13 cellular contexts compared by ENCODE assay signal in genomic region chr18:77071061-77071460, GRCh38.
A peak's percentile ranks its signal among the peaks of the same experiment; 100 is the strongest.
DNase-seq lines count a peak whose midpoint lies in the region; ATAC-seq, FAIRE-seq and TF ChIP-seq lines count a peak whose summit lies in the region.
"Had no signal": no experiment of that assay in that cellular context is flagged by ENCODE, and none has a peak within 500 bp of the region (broad histone marks: within the 10 kb centered on the region; RNA-seq: fewer than 3 reads in every experiment).

No MANE protein-coding gene starts in this region.

- in situ Hi-C loops in transverse colon (cut with MboI; ENCODE audit: low pct_ligation_motif_present in 1 of 4, low pct_unique_long_range_greater_than_20kb in 1 of 4, low sequenced_read_pairs in 3 of 4), result no loop called here

- no peaks in the 10 kb centered on the region for H3K9me3 Mint-ChIP-seq in activated naive CD4-positive, alpha-beta T cell treated with anti-CD3 and anti-CD28 coated beads, Interleukin-2, amount 50 U/mL, for 24 hours
- no peaks in the 10 kb centered on the region for H3K9me3 Mint-ChIP-seq in activated naive CD8-positive, alpha-beta T cell treated with anti-CD3 and anti-CD28 coated beads, Interleukin-2, amount 50 U/mL, for 24 hours
- H3K9me3 Mint-ChIP-seq in memory B cell, result no peaks in the 10 kb centered on the region
- H3K9me3 Mint-ChIP-seq: neural crest cell had no signal

- peak overlapping the region; percentile 69 for H3K27ac Mint-ChIP-seq in activated naive CD4-positive, alpha-beta T cell treated with anti-CD3 and anti-CD28 coated beads, Interleukin-2, amount 50 U/mL, for 24 hours
- peak overlapping the region; percentile 33 for H3K27ac Mint-ChIP-seq in activated naive CD8-positive, alpha-beta T cell treated with anti-CD3 and anti-CD28 coated beads, Interleukin-2, amount 50 U/mL, for 24 hours
- H3K27ac Mint-ChIP-seq in memory B cell, result peak overlapping the region; percentile 77

- H3K4me3 Mint-ChIP-seq in activated naive CD4-positive, alpha-beta T cell treated with anti-CD3 and anti-CD28 coated beads, Interleukin-2, amount 50 U/mL, for 24 hours, result no peak overlapping the region
- H3K4me3 Mint-ChIP-seq in activated naive CD8-positive, alpha-beta T cell treated with anti-CD3 and anti-CD28 coated beads, Interleukin-2, amount 50 U/mL, for 24 hours, result no peak overlapping the region
- H3K4me3 Mint-ChIP-seq in memory B cell, result no peak overlapping the region
- H3K4me3 Mint-ChIP-seq: neural crest cell had no signal

- no peaks in the 10 kb centered on the region for H3K27me3 ChIP-seq in transverse colon
- H3K27me3 ChIP-seq: Peyer's patch had no signal

- H3K36me3 Mint-ChIP-seq in activated naive CD4-positive, alpha-beta T cell treated with anti-CD3 and anti-CD28 coated beads, Interleukin-2, amount 50 U/mL, for 24 hours, result peaks cover 12% of the 10 kb centered on the region
- H3K36me3 Mint-ChIP-seq in activated naive CD8-positive, alpha-beta T cell treated with anti-CD3 and anti-CD28 coated beads, Interleukin-2, amount 50 U/mL, for 24 hours (ENCODE audit: low read depth), result peaks cover 13% of the 10 kb centered on the region
- peaks cover 7% of the 10 kb centered on the region for H3K36me3 Mint-ChIP-seq in memory B cell

- H3K36me3 ChIP-seq in transverse colon, result no peaks in the 10 kb centered on the region

- 78 to 79% methylated on average over 2 of the region's 2 CpGs for WGBS in transverse colon (ENCODE audit: low coverage in 1 of 2), 2 donors

- DNase-seq in activated naive CD4-positive, alpha-beta T cell (lab: John Stamatoyannopoulos, UW), result no peak
- DNase-seq in activated naive CD8-positive, alpha-beta T cell treated with anti-CD3 and anti-CD28 coated beads, Interleukin-2, amount 50 U/mL, for 24 hours, result no peak
- DNase-seq in memory B cell (ENCODE audit: low spot score in 2 of 2) (no peak), transverse colon (no peak), caudate nucleus (lab: John Stamatoyannopoulos, UW) (no peak), H54 (ENCODE audit: insufficient read length, low spot score) (no peak)
- DNase-seq in stimulated activated CD4-positive, alpha-beta T cell treated with anti-CD3 and anti-CD28 coated beads, Interleukin-12 subunit alpha, Interleukin-12 subunit beta, amount 100 ng/mL, for 4 hours, result no peak
- DNase-seq: activated CD4-positive, CD25-positive, alpha-beta regulatory T cell treated with anti-CD3 and anti-CD28 coated beads, Interleukin-2, amount 50 U/mL, for 72 hours; NCI-H1417 treated with DMSO at 0.1 percent for 48 hours; Peyer's patch had no signal

- H3K27ac ChIP-seq in transverse colon (peak overlapping the region; percentile 26 to 50 (median 40)), caudate nucleus (ENCODE audit: low read depth, low read length) (no peak overlapping the region)
- H3K27ac ChIP-seq: C4-2B had no signal

- H3K4me1 Mint-ChIP-seq in activated naive CD4-positive, alpha-beta T cell treated with anti-CD3 and anti-CD28 coated beads, Interleukin-2, amount 50 U/mL, for 24 hours, result peaks cover 91% of the 10 kb centered on the region
- peaks cover 85% of the 10 kb centered on the region for H3K4me1 Mint-ChIP-seq in activated naive CD8-positive, alpha-beta T cell treated with anti-CD3 and anti-CD28 coated beads, Interleukin-2, amount 50 U/mL, for 24 hours
- peaks cover 43% of the 10 kb centered on the region for H3K4me1 Mint-ChIP-seq in memory B cell

- FAIRE-seq in H54 (lab: Jason Lieb, UNC), result no peak

- TF ChIP-seq POLR2A in transverse colon (IDR thresholded peaks at IDR 0.05), result no peak
- TF ChIP-seq POLR2A in H54 (IDR thresholded peaks at IDR 0.05; ENCODE audit: low read depth, low read length), result no peak

- no peak for ATAC-seq in activated naive CD8-positive, alpha-beta T cell treated with anti-CD3 and anti-CD28 coated beads, Interleukin-2, amount 50 U/mL, for 24 hours
- ATAC-seq in memory B cell (ENCODE audit: low read depth), result no peak

- no peak for TF ChIP-seq EP300 in transverse colon (IDR thresholded peaks at IDR 0.05; ENCODE audit: low read depth)

- TF ChIP-seq CTCF in transverse colon (IDR thresholded peaks at IDR 0.05), result no peak

- no peaks in the 10 kb centered on the region for H3K27me3 Mint-ChIP-seq in activated naive CD4-positive, alpha-beta T cell treated with anti-CD3 and anti-CD28 coated beads, Interleukin-2, amount 50 U/mL, for 24 hours
- H3K27me3 Mint-ChIP-seq in activated naive CD8-positive, alpha-beta T cell treated with anti-CD3 and anti-CD28 coated beads, Interleukin-2, amount 50 U/mL, for 24 hours, result no peaks in the 10 kb centered on the region
- no peaks in the 10 kb centered on the region for H3K27me3 Mint-ChIP-seq in memory B cell

- no peaks in the 10 kb centered on the region for H3K9me3 ChIP-seq in transverse colon
- H3K9me3 ChIP-seq: Peyer's patch had no signal

- intact Hi-C loops in transverse colon (cut with DNase I; ENCODE audit: low total_unique reads), result loop anchor here (1.0 kb wide), 1 partner anchor 24 kb away; no protein-coding TSS in a partner anchor

- no peak overlapping the region for H3K4me3 ChIP-seq in transverse colon
- H3K4me3 ChIP-seq: Peyer's patch had no signal

- peaks cover 15 to 49% (median 17%) of the 10 kb centered on the region in 4 donors for H3K4me1 ChIP-seq in transverse colon
